In genomic region chr10:22618081-22618785, GRCh38 we compare ENCODE assay signal across 10 cellular contexts.
DNase-seq lines count a peak whose midpoint lies in the region; ATAC-seq and TF ChIP-seq lines count a peak whose summit lies in the region.
"Had no signal": no experiment of that assay in that cellular context is flagged by ENCODE, and none has a peak within 500 bp of the region (broad histone marks: within the 10 kb centered on the region; RNA-seq: fewer than 3 reads in every experiment).

No MANE protein-coding gene starts in this region.

- peaks cover 13% of the 10 kb centered on the region for H3K36me3 Mint-ChIP-seq in effector memory CD8-positive, alpha-beta T cell (ENCODE audit: insufficient read depth)
- peaks cover 6% of the 10 kb centered on the region for H3K36me3 Mint-ChIP-seq in neural progenitor cell

- no peak overlapping the region for H3K27ac ChIP-seq in neural progenitor cell

- peaks cover 13% of the 10 kb centered on the region for H3F3A ChIP-seq in neural progenitor cell (ENCODE audit: low read depth)

- peak; percentile 33 for ATAC-seq in GM19351 (IDR thresholded peaks at IDR 0.05; ENCODE audit: unreplicated experiment)
- no peak for ATAC-seq in effector memory CD8-positive, alpha-beta T cell (replicated peaks)

- DNase-seq in SK-N-DZ (ENCODE audit: low spot score) (peak; percentile 40), neural progenitor cell (ENCODE audit: low spot score) (no peak), inferior parietal cortex (ENCODE audit: extremely low spot score) (no peak), activated gamma-delta T cell (lab: John Stamatoyannopoulos, UW) (no peak), SKM-1 treated with dmso at 0.1 percent for 144 hours (lab: John Stamatoyannopoulos, UW; ENCODE audit: unreplicated experiment) (no peak), NCI-H748 (lab: John Stamatoyannopoulos, UW; ENCODE audit: unreplicated experiment) (no peak)
- no peak for DNase-seq in effector memory CD8-positive, alpha-beta T cell
- DNase-seq: glutamatergic neuron, NCI-H526 treated with DMSO at 0.1 percent for 48 hours had no signal

- peaks cover 42% of the 10 kb centered on the region for H3K4me1 ChIP-seq in neural progenitor cell

- no peak overlapping the region for H3K4me3 ChIP-seq in neural progenitor cell

- H3K9ac ChIP-seq in neural progenitor cell, result no peak overlapping the region

- H2AFZ ChIP-seq in neural progenitor cell (replicated peaks), result no peak overlapping the region

- H3K4me3 Mint-ChIP-seq in effector memory CD8-positive, alpha-beta T cell, result peak overlapping the region; percentile 79 to 81
- H3K4me3 Mint-ChIP-seq in neural progenitor cell, result no peak overlapping the region

- peaks cover 5% of the 10 kb centered on the region for H4K20me1 ChIP-seq in neural progenitor cell (ENCODE audit: low read depth)

- peaks cover 45% of the 10 kb centered on the region for H3K79me2 ChIP-seq in neural progenitor cell (ENCODE audit: low read depth)

- H3K27me3 ChIP-seq in neural progenitor cell, result no peaks in the 10 kb centered on the region

- no peaks in the 10 kb centered on the region for H3K36me3 ChIP-seq in neural progenitor cell

- H3K9me3 ChIP-seq in neural progenitor cell (ENCODE audit: low read depth), result no peaks in the 10 kb centered on the region

- H3K9me3 Mint-ChIP-seq in effector memory CD8-positive, alpha-beta T cell, result no peaks in the 10 kb centered on the region
- peaks cover 8% of the 10 kb centered on the region for H3K9me3 Mint-ChIP-seq in neural progenitor cell

- no peak for TF ChIP-seq CTCF in neural progenitor cell (IDR thresholded peaks at IDR 0.05)

- H3K27me3 Mint-ChIP-seq in effector memory CD8-positive, alpha-beta T cell, result no peaks in the 10 kb centered on the region
- no peaks in the 10 kb centered on the region for H3K27me3 Mint-ChIP-seq in neural progenitor cell (ENCODE audit: insufficient read depth, low read depth)

- H3K4me1 Mint-ChIP-seq in effector memory CD8-positive, alpha-beta T cell (ENCODE audit: low read depth in 2 of 2), result peaks cover 68 to 92% of the 10 kb centered on the region in 2 donors
- peaks cover 53% of the 10 kb centered on the region for H3K4me1 Mint-ChIP-seq in neural progenitor cell

- peak overlapping the region; percentile 98 to 99 for H3K27ac Mint-ChIP-seq in effector memory CD8-positive, alpha-beta T cell
- H3K27ac Mint-ChIP-seq in neural progenitor cell, result peak overlapping the region; percentile 15

- peak overlapping the region; percentile 24 for H3K4me2 ChIP-seq in neural progenitor cell
